Comparison of ENCODE assay signal across 8 cellular contexts in genomic region chr20:11890331-11891080, GRCh38. TPM values are rescaled to one million over a fixed set of nuclear protein-coding genes. Genes with fewer than 3 reads are reported as not detected.
DNase-seq lines count a peak whose midpoint lies in the region; ATAC-seq and TF ChIP-seq lines count a peak whose summit lies in the region.

No MANE protein-coding gene starts in this region.

- H3K4me3 ChIP-seq in Loucy (ENCODE audit: low read length, poor library complexity, severe bottlenecking) (peak overlapping the region; percentile 98), SJCRH30 (peak overlapping the region; percentile 78), ascending aorta (peak overlapping the region; percentile 92 to 96)

- H3K36me3 ChIP-seq in Loucy (ENCODE audit: insufficient read depth, low read length) (no peaks in the 10 kb centered on the region), SJCRH30 (no peaks in the 10 kb centered on the region), ascending aorta (no peaks in the 10 kb centered on the region)

- H3K9me3 ChIP-seq in Loucy (ENCODE audit: insufficient read depth, low read depth, low read length) (no peaks in the 10 kb centered on the region), SJCRH30 (replicated peaks) (0 out of 2 replicates have a peak, but pooled peaks cover 3% of the 10 kb centered on the region), ascending aorta (no peaks in the 10 kb centered on the region)

- intact Hi-C loops in ascending aorta (cut with DNase I) (no loop called here), posterior vena cava (cut with DNase I) (no loop called here)

- H3K4me1 ChIP-seq in Loucy (ENCODE audit: insufficient read depth, low read length, poor library complexity, severe bottlenecking) (peaks cover 26% of the 10 kb centered on the region), SJCRH30 (peaks cover 7% of the 10 kb centered on the region), ascending aorta (peaks cover 0 to under 1% of the 10 kb centered on the region in 2 donors)

- H4K20me1 ChIP-seq in Loucy (ENCODE audit: insufficient read depth, low read length, poor library complexity, severe bottlenecking), result peaks cover 37% of the 10 kb centered on the region

- H3K27ac ChIP-seq in SJCRH30, result peak overlapping the region; percentile 26; the same call in 1 of the 2 replicates
- peak overlapping the region; percentile 80 to 98 for H3K27ac ChIP-seq in ascending aorta

- H3K4me2 ChIP-seq in Loucy (ENCODE audit: low read depth, low read length, poor library complexity, severe bottlenecking), result peak overlapping the region; percentile 78

- H3K9me2 ChIP-seq in Loucy (replicated peaks; ENCODE audit: low read depth, low read length), result no peaks in the 10 kb centered on the region

- H3K9ac ChIP-seq in Loucy (ENCODE audit: low read depth, low read length, poor library complexity, severe bottlenecking), result peak overlapping the region; percentile 94

- peaks cover 42% of the 10 kb centered on the region for H3K79me2 ChIP-seq in Loucy (ENCODE audit: insufficient read depth, low read length)

- TF ChIP-seq CTCF in Loucy (conservative IDR thresholded peaks at IDR 0.05; ENCODE audit: low read length) (no peak), ascending aorta (IDR thresholded peaks at IDR 0.05) (no peak)

- ATAC-seq in GM21737 (IDR thresholded peaks at IDR 0.05; ENCODE audit: unreplicated experiment), result peak; percentile 69
- no peak for ATAC-seq in GM18511 (IDR thresholded peaks at IDR 0.05; ENCODE audit: unreplicated experiment)

- H3K27me3 ChIP-seq in Loucy (ENCODE audit: insufficient read depth, low read length, poor library complexity, severe bottlenecking) (no peaks in the 10 kb centered on the region), SJCRH30 (no peaks in the 10 kb centered on the region), ascending aorta (no peaks in the 10 kb centered on the region)

- H3F3A ChIP-seq in Loucy (ENCODE audit: low read depth), result no peaks in the 10 kb centered on the region; the same call in 1 of the 2 replicates

- peak overlapping the region; percentile 95 for H2AFZ ChIP-seq in Loucy (ENCODE audit: low read length)

- DNase-seq in D341Med (ENCODE audit: low spot score), result peak; percentile 96
- DNase-seq in SJCRH30, result peak; percentile 94 to 96
- DNase-seq in ascending aorta (ENCODE audit: low spot score in 2 of 2), result peak; percentile 40 to 93
- DNase-seq in hepatic stellate cell (ENCODE audit: low spot score), result peak; percentile 88
- peak; percentile 95 for DNase-seq in posterior vena cava (ENCODE audit: low spot score)

RNA-seq across cellular contexts. Expression of gene BTBD3, which starts 27.2 kb away (rescaled TPM):
- 34.5 and 36.2 TPM in 2 replicates for total RNA-seq in SJCRH30 (2014; rRNA removed; shearing (Covaris generic))
- total RNA-seq in ascending aorta, result 12.9 TPM
- total RNA-seq in posterior vena cava, result 10 to 100 TPM; 18.4 to 24.8 TPM
